ENCODE assay signal across 2 cellular contexts in the genomic region with DNA sequence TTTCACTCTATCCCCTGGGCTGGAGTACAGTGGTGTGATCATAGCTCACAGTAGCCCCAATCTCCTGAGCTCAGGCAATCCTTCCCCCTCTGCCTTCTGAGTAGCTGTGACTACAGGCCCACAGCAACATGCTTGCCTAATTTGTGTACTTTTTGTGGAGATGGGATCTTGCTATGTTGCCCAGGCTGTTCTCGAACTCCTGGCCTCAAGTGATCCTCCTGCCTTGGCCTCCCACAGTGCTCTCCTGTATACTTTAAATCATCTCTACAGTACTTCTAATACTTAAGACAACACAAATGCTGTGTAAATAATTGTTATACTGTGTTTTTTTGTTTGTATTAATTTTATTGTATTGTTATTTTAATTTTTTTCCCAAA.
TF ChIP-seq lines count a peak whose summit lies in the region.

No MANE protein-coding gene starts in this region.

TF ChIP-seq in A549, 52 proteins besides CTCF, POLR2A, EP300 and RAD21:
- TF ChIP-seq SMC3 (IDR thresholded peaks at IDR 0.05) (no peak), ZNF302 (CRISPR knock-in tag; IDR thresholded peaks at IDR 0.05) (no peak), RARB (CRISPR knock-in tag; IDR thresholded peaks at IDR 0.05) (no peak), CBX2 (IDR thresholded peaks at IDR 0.05; ENCODE audit: borderline replicate concordance, low read depth) (no peak), JUNB (IDR thresholded peaks at IDR 0.05) (no peak), HOXA7 (CRISPR knock-in tag; IDR thresholded peaks at IDR 0.05) (no peak), JUN (IDR thresholded peaks at IDR 0.05) (no peak), MYC (IDR thresholded peaks at IDR 0.05; ENCODE audit: borderline replicate concordance, low read length) (no peak), FOSB (CRISPR knock-in tag; IDR thresholded peaks at IDR 0.05) (no peak), TP53 (CRISPR knock-in tag; IDR thresholded peaks at IDR 0.05) (no peak), FOSL2 (IDR thresholded peaks at IDR 0.05) (no peak), FOSL2 (CRISPR knock-in tag; IDR thresholded peaks at IDR 0.05) (no peak), HOXB13 (CRISPR knock-in tag; IDR thresholded peaks at IDR 0.05; ENCODE audit: low read depth) (no peak), MAFK (IDR thresholded peaks at IDR 0.05; ENCODE audit: partially characterized antibody) (no peak), CBX8 (IDR thresholded peaks at IDR 0.05) (no peak), NPAS2 (CRISPR knock-in tag; IDR thresholded peaks at IDR 0.05; ENCODE audit: borderline replicate concordance) (no peak)
- TF ChIP-seq, protein P1, sequence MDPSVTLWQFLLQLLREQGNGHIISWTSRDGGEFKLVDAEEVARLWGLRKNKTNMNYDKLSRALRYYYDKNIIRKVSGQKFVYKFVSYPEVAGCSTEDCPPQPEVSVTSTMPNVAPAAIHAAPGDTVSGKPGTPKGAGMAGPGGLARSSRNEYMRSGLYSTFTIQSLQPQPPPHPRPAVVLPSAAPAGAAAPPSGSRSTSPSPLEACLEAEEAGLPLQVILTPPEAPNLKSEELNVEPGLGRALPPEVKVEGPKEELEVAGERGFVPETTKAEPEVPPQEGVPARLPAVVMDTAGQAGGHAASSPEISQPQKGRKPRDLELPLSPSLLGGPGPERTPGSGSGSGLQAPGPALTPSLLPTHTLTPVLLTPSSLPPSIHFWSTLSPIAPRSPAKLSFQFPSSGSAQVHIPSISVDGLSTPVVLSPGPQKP (IDR thresholded peaks at IDR 0.05; ENCODE audit: low read depth, low read length), result no peak
- TF ChIP-seq, protein P2, sequence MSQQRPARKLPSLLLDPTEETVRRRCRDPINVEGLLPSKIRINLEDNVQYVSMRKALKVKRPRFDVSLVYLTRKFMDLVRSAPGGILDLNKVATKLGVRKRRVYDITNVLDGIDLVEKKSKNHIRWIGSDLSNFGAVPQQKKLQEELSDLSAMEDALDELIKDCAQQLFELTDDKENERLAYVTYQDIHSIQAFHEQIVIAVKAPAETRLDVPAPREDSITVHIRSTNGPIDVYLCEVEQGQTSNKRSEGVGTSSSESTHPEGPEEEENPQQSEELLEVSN (IDR thresholded peaks at IDR 0.05; ENCODE audit: borderline replicate concordance, low read depth), result no peak

TF ChIP-seq in K562, 482 proteins besides CTCF, POLR2A, EP300 and RAD21:
- TF ChIP-seq ZNF121 (CRISPR knock-in tag; conservative IDR thresholded peaks at IDR 0.05), result peak; percentile 39
- TF ChIP-seq EWSR1 (IDR thresholded peaks at IDR 0.05; ENCODE audit: borderline replicate concordance, low read depth, partially characterized antibody), result no peak
TF ChIP-seq in K562: peak in this region for 1.
